1 cellular context compared by ENCODE assay signal in the genomic region with DNA sequence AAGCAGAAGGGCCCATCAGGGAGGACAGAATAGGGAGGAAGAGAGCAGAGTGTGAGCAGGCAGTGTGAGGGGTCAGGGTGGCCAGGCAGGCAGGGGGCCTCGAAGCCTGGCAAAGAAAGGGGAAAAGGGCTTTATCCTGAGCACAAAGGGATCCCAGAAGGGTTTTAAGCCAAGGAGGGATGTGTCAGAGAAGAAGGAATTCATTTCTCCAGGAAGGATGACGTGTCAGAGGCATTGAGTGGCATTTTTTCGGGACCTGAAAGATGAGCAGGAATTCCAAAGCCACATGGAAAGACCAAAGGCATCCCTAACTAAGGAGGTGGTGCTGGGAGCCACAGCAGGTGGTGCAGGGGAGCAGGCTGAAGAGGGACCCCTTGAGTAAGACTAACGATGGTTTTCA.
TF ChIP-seq lines count a peak whose summit lies in the region.

No MANE protein-coding gene starts in this region.

TF ChIP-seq in WTC11, 78 proteins besides CTCF, POLR2A, EP300 and RAD21 (continued from another document):
- TF ChIP-seq, protein P1, sequence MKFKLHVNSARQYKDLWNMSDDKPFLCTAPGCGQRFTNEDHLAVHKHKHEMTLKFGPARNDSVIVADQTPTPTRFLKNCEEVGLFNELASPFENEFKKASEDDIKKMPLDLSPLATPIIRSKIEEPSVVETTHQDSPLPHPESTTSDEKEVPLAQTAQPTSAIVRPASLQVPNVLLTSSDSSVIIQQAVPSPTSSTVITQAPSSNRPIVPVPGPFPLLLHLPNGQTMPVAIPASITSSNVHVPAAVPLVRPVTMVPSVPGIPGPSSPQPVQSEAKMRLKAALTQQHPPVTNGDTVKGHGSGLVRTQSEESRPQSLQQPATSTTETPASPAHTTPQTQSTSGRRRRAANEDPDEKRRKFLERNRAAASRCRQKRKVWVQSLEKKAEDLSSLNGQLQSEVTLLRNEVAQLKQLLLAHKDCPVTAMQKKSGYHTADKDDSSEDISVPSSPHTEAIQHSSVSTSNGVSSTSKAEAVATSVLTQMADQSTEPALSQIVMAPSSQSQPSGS (CRISPR knock-in tag; IDR thresholded peaks at IDR 0.05; ENCODE audit: borderline replicate concordance, low read depth) = no peak
- TF ChIP-seq, protein P2, sequence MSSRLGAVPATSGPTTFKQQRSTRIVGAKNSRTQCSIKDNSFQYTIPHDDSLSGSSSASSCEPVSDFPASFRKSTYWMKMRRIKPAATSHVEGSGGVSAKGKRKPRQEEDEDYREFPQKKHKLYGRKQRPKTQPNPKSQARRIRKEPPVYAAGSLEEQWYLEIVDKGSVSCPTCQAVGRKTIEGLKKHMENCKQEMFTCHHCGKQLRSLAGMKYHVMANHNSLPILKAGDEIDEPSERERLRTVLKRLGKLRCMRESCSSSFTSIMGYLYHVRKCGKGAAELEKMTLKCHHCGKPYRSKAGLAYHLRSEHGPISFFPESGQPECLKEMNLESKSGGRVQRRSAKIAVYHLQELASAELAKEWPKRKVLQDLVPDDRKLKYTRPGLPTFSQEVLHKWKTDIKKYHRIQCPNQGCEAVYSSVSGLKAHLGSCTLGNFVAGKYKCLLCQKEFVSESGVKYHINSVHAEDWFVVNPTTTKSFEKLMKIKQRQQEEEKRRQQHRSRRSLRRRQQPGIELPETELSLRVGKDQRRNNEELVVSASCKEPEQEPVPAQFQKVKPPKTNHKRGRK (CRISPR knock-in tag; IDR thresholded peaks at IDR 0.05; ENCODE audit: borderline replicate concordance) = no peak
- TF ChIP-seq, protein P3, sequence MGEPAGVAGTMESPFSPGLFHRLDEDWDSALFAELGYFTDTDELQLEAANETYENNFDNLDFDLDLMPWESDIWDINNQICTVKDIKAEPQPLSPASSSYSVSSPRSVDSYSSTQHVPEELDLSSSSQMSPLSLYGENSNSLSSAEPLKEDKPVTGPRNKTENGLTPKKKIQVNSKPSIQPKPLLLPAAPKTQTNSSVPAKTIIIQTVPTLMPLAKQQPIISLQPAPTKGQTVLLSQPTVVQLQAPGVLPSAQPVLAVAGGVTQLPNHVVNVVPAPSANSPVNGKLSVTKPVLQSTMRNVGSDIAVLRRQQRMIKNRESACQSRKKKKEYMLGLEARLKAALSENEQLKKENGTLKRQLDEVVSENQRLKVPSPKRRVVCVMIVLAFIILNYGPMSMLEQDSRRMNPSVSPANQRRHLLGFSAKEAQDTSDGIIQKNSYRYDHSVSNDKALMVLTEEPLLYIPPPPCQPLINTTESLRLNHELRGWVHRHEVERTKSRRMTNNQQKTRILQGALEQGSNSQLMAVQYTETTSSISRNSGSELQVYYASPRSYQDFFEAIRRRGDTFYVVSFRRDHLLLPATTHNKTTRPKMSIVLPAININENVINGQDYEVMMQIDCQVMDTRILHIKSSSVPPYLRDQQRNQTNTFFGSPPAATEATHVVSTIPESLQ (CRISPR knock-in tag; IDR thresholded peaks at IDR 0.05) = no peak
- TF ChIP-seq, protein P4, sequence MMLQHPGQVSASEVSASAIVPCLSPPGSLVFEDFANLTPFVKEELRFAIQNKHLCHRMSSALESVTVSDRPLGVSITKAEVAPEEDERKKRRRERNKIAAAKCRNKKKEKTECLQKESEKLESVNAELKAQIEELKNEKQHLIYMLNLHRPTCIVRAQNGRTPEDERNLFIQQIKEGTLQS (CRISPR knock-in tag; conservative IDR thresholded peaks at IDR 0.05) = no peak
- no peak for TF ChIP-seq JAZF1 (CRISPR knock-in tag; IDR thresholded peaks at IDR 0.05)
- TF ChIP-seq RORB (CRISPR knock-in tag; IDR thresholded peaks at IDR 0.05) = no peak
- TF ChIP-seq ESRRA (CRISPR knock-in tag; IDR thresholded peaks at IDR 0.05; ENCODE audit: borderline replicate concordance) = no peak
- TF ChIP-seq FOXP1 (CRISPR knock-in tag; IDR thresholded peaks at IDR 0.05; ENCODE audit: borderline replicate concordance) = no peak
- TF ChIP-seq ZNF121 (CRISPR knock-in tag; IDR thresholded peaks at IDR 0.05) = no peak
- TF ChIP-seq, protein P5, sequence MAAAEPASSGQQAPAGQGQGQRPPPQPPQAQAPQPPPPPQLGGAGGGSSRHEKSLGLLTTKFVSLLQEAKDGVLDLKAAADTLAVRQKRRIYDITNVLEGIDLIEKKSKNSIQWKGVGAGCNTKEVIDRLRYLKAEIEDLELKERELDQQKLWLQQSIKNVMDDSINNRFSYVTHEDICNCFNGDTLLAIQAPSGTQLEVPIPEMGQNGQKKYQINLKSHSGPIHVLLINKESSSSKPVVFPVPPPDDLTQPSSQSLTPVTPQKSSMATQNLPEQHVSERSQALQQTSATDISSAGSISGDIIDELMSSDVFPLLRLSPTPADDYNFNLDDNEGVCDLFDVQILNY (CRISPR knock-in tag; IDR thresholded peaks at IDR 0.05) = no peak
- TF ChIP-seq, protein P6, sequence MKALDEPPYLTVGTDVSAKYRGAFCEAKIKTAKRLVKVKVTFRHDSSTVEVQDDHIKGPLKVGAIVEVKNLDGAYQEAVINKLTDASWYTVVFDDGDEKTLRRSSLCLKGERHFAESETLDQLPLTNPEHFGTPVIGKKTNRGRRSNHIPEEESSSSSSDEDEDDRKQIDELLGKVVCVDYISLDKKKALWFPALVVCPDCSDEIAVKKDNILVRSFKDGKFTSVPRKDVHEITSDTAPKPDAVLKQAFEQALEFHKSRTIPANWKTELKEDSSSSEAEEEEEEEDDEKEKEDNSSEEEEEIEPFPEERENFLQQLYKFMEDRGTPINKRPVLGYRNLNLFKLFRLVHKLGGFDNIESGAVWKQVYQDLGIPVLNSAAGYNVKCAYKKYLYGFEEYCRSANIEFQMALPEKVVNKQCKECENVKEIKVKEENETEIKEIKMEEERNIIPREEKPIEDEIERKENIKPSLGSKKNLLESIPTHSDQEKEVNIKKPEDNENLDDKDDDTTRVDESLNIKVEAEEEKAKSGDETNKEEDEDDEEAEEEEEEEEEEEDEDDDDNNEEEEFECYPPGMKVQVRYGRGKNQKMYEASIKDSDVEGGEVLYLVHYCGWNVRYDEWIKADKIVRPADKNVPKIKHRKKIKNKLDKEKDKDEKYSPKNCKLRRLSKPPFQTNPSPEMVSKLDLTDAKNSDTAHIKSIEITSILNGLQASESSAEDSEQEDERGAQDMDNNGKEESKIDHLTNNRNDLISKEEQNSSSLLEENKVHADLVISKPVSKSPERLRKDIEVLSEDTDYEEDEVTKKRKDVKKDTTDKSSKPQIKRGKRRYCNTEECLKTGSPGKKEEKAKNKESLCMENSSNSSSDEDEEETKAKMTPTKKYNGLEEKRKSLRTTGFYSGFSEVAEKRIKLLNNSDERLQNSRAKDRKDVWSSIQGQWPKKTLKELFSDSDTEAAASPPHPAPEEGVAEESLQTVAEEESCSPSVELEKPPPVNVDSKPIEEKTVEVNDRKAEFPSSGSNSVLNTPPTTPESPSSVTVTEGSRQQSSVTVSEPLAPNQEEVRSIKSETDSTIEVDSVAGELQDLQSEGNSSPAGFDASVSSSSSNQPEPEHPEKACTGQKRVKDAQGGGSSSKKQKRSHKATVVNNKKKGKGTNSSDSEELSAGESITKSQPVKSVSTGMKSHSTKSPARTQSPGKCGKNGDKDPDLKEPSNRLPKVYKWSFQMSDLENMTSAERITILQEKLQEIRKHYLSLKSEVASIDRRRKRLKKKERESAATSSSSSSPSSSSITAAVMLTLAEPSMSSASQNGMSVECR (CRISPR knock-in tag; IDR thresholded peaks at IDR 0.05; ENCODE audit: borderline replicate concordance) = no peak
- no peak for TF ChIP-seq OVOL2 (CRISPR knock-in tag; IDR thresholded peaks at IDR 0.05; ENCODE audit: borderline replicate concordance)
- TF ChIP-seq NFATC4 (CRISPR knock-in tag; IDR thresholded peaks at IDR 0.05) = no peak
